Comparison of ENCODE assay signal across 10 cellular contexts in the genomic region with DNA sequence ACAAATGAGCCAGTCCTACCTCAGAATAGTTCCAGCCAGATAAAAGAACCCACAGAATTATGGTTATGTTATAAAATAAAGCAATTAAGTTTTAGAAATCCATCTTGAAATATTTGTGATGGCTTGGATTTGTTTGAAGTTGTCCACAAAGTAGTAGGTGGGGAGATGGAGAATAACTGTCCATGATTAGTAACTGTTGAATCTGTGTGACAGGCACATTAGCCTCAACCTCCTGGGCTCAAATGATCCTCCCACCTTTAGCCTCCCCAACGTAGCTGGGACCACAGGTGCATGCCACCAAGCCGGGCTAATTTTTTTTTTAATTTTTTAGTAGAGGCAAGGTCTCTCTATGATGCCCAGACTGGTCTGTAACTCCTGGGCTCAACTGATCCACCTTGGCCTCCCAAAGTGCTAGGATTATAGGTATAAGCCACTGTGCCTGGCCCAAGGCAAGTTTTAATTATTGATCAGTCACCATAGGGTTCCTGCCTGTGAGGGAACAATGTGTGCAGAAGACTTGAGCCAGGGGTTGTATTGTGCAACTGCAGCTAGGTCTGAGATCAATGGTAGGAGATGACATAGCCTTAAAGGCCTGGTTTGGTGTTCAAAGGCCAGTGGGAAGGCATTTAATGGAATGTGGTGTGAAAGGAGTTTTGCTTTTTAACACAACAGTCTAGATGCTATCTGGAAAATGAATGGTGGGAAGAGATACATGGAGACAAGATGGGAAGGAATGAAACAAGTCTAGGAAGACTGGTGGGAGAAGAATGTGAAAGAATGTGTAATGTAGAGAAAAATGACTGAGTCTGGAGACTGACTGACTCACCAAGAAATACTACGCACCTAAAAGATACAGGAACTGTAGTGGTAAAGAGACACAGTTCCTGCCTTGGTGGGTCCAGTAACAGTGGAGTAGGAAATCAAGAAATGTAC. TPM values are rescaled to one million over a fixed set of nuclear protein-coding genes. Genes with fewer than 3 reads are reported as not detected.
DNase-seq lines count a peak whose midpoint lies in the region; ATAC-seq lines count a peak whose summit lies in the region.
"Had no signal": no experiment of that assay in that cellular context is flagged by ENCODE, and none has a peak within 500 bp of the region (broad histone marks: within the 10 kb centered on the region; RNA-seq: fewer than 3 reads in every experiment).

No MANE protein-coding gene starts in this region.

- DNase-seq in CD4-positive, alpha-beta memory T cell = peak in 2 of 5 donors; percentile 31 to 72
- DNase-seq in Jurkat, Clone E6-1 (ENCODE audit: low read depth, low spot score) = no peak
- no peak for DNase-seq in activated naive CD8-positive, alpha-beta T cell treated with anti-CD3 and anti-CD28 coated beads, Interleukin-2, amount 10 ng/mL, durations not matched to agents 7 days and 5 days
- DNase-seq in SHP77 treated with DMSO at 0.1 percent for 48 hours (lab: John Stamatoyannopoulos, UW) (no peak), C1 segment of cervical spinal cord (lab: John Stamatoyannopoulos, UW) (no peak)
- no peak for DNase-seq in stimulated activated naive CD4-positive, alpha-beta T cell (lab: John Stamatoyannopoulos, UW)
- DNase-seq: activated CD8-positive, alpha-beta memory T cell treated with anti-CD3 and anti-CD28 coated beads, Interleukin-2, amount 50 U/mL, for 48 hours had no signal

- CTCF ChIA-PET in CD4-positive, alpha-beta memory T cell (lab: Charles Lee; ENCODE audit: partially characterized antibody) = interaction anchor here (0.9 to 1.3 kb wide), 3 partner anchors 8 to 46 kb away, joined by 3 to 6 read pairs (median 3); no protein-coding TSS in a partner anchor

- peaks cover 61 to 96% (median 75%) of the 10 kb centered on the region in 4 donors for H3K4me1 Mint-ChIP-seq in CD4-positive, alpha-beta memory T cell
- peaks cover 70% of the 10 kb centered on the region for H3K4me1 Mint-ChIP-seq in activated naive CD8-positive, alpha-beta T cell treated with anti-CD3 and anti-CD28 coated beads, Interleukin-2, amount 10 ng/mL, durations not matched to agents 7 days and 5 days

- POLR2A ChIA-PET in CD4-positive, alpha-beta memory T cell (lab: Charles Lee; ENCODE audit: partially characterized antibody) = interaction anchor here (0.9 to 13.4 kb wide), 7 partner anchors 10 to 261 kb away, joined by 3 to 250 read pairs (median 4); partner anchors contain the start of genes CSGALNACT2, HNRNPF and ZNF487
- POLR2A ChIA-PET in activated naive CD8-positive, alpha-beta T cell treated with anti-CD3 and anti-CD28 coated beads, Interleukin-2, amount 10 ng/mL, durations not matched to agents 7 days and 5 days (lab: Charles Lee) = interaction anchor here (1.4 to 7.1 kb wide), 4 partner anchors 6 to 261 kb away, joined by 4 to 108 read pairs (median 12); partner anchors contain the start of genes CSGALNACT2 and HNRNPF

- H3K27ac Mint-ChIP-seq in CD4-positive, alpha-beta memory T cell = peak overlapping the region; percentile 93 to 99 (median 98)
- peak overlapping the region; percentile 95 for H3K27ac Mint-ChIP-seq in activated naive CD8-positive, alpha-beta T cell treated with anti-CD3 and anti-CD28 coated beads, Interleukin-2, amount 10 ng/mL, durations not matched to agents 7 days and 5 days

- H3K36me3 ChIP-seq in CD4-positive, alpha-beta memory T cell (ENCODE audit: insufficient read depth, low read length) = peaks cover 4% of the 10 kb centered on the region
- H3K36me3 ChIP-seq in mucosa of stomach (ENCODE audit: control insufficient read depth, insufficient read depth, low read length) = peaks cover 4% of the 10 kb centered on the region

- H3K27me3 Mint-ChIP-seq in CD4-positive, alpha-beta memory T cell = no peaks in the 10 kb centered on the region
- H3K27me3 Mint-ChIP-seq in activated naive CD8-positive, alpha-beta T cell treated with anti-CD3 and anti-CD28 coated beads, Interleukin-2, amount 10 ng/mL, durations not matched to agents 7 days and 5 days = no peaks in the 10 kb centered on the region

- intact Hi-C loops in CD4-positive, alpha-beta memory T cell (cut with micrococcal nuclease) = no loop called here

- peak overlapping the region; percentile 100 for H3K27ac ChIP-seq in CD4-positive, alpha-beta memory T cell (ENCODE audit: low read depth, low read length)

- H3K4me1 ChIP-seq in CD4-positive, alpha-beta memory T cell (ENCODE audit: insufficient read depth, low read length) = peaks cover 83% of the 10 kb centered on the region
- peaks cover 57% of the 10 kb centered on the region for H3K4me1 ChIP-seq in mucosa of stomach (ENCODE audit: control insufficient read depth, insufficient read depth, low read length)

- peaks cover 24 to 49% of the 10 kb centered on the region in 2 donors for H3K36me3 Mint-ChIP-seq in CD4-positive, alpha-beta memory T cell
- peaks cover 52% of the 10 kb centered on the region for H3K36me3 Mint-ChIP-seq in activated naive CD8-positive, alpha-beta T cell treated with anti-CD3 and anti-CD28 coated beads, Interleukin-2, amount 10 ng/mL, durations not matched to agents 7 days and 5 days

- peak overlapping the region; percentile 71 for H3K9ac ChIP-seq in mucosa of stomach (ENCODE audit: low read length)

- H3K27me3 ChIP-seq in CD4-positive, alpha-beta memory T cell (ENCODE audit: insufficient read depth, low read length) = no peaks in the 10 kb centered on the region
- H3K27me3 ChIP-seq in mucosa of stomach (ENCODE audit: control insufficient read depth, insufficient read depth, low read length) = no peaks in the 10 kb centered on the region

- peaks cover 0 to 2% (median 0%) of the 10 kb centered on the region in 8 donors for H3K9me3 Mint-ChIP-seq in CD4-positive, alpha-beta memory T cell
- no peaks in the 10 kb centered on the region for H3K9me3 Mint-ChIP-seq in activated naive CD8-positive, alpha-beta T cell treated with anti-CD3 and anti-CD28 coated beads, Interleukin-2, amount 10 ng/mL, durations not matched to agents 7 days and 5 days

- H3K4me3 Mint-ChIP-seq in CD4-positive, alpha-beta memory T cell = peak overlapping the region; percentile 73 to 100 (median 96)
- peak overlapping the region; percentile 91 for H3K4me3 Mint-ChIP-seq in activated naive CD8-positive, alpha-beta T cell treated with anti-CD3 and anti-CD28 coated beads, Interleukin-2, amount 10 ng/mL, durations not matched to agents 7 days and 5 days

- peak overlapping the region in 1 of 2 donors; percentile 22 for H3K4me3 ChIP-seq in CD4-positive, alpha-beta memory T cell (ENCODE audit: low read length in 2 of 2)
- H3K4me3 ChIP-seq in Jurkat, Clone E6-1 (ENCODE audit: low read length) = peak overlapping the region; percentile 63; the same call in 1 of the 2 replicates
- H3K4me3 ChIP-seq in mucosa of stomach (ENCODE audit: low read length) = no peak overlapping the region

- no peak for ATAC-seq in activated naive CD8-positive, alpha-beta T cell treated with anti-CD3 and anti-CD28 coated beads, Interleukin-2, amount 10 ng/mL, durations not matched to agents 7 days and 5 days (ENCODE audit: low read depth)
- ATAC-seq in HG02981 (IDR thresholded peaks at IDR 0.05; ENCODE audit: unreplicated experiment) = no peak

- H3K9me3 ChIP-seq in CD4-positive, alpha-beta memory T cell (ENCODE audit: control insufficient read depth in 1 of 2, low read length in 2 of 2) = no peaks in the 10 kb centered on the region
- H3K9me3 ChIP-seq in mucosa of stomach (ENCODE audit: control insufficient read depth, low read length) = no peaks in the 10 kb centered on the region

RNA-seq across cellular contexts. Expression of gene HNRNPF, which starts 9.8 kb away (rescaled TPM):
- total RNA-seq in CD4-positive, alpha-beta memory T cell = 100 to 1,000 TPM; 204 to 206 TPM
- polyA plus RNA-seq in CD4-positive, alpha-beta memory T cell = 100 to 1,000 TPM; 242 to 296 TPM
- 315 TPM for polyA plus RNA-seq in Jurkat, Clone E6-1 (2012; ENCODE audit: insufficient read depth, insufficient read length)
- 100 to 1,000 TPM; 347 to 351 TPM for total RNA-seq in activated naive CD8-positive, alpha-beta T cell treated with anti-CD3 and anti-CD28 coated beads, Interleukin-2, amount 10 ng/mL, durations not matched to agents 7 days and 5 days

RNA-seq across cellular contexts. Expression of gene FXYD4, which starts 27.8 kb away (rescaled TPM):
- total RNA-seq in CD4-positive, alpha-beta memory T cell = not detected
- not detected for polyA plus RNA-seq in CD4-positive, alpha-beta memory T cell
- polyA plus RNA-seq in Jurkat, Clone E6-1 (2012; ENCODE audit: insufficient read depth, insufficient read length) = not detected
- total RNA-seq in activated naive CD8-positive, alpha-beta T cell treated with anti-CD3 and anti-CD28 coated beads, Interleukin-2, amount 10 ng/mL, durations not matched to agents 7 days and 5 days = not detected
- total RNA-seq: M059J had no signal

RNA-seq across cellular contexts. Expression of gene ZNF487, which starts 37.7 kb away (rescaled TPM):
- total RNA-seq in CD4-positive, alpha-beta memory T cell = 1 to 10 TPM; 3.1 to 5.6 TPM
- 1 to 10 TPM; 4.8 to 7.7 TPM for polyA plus RNA-seq in CD4-positive, alpha-beta memory T cell
- polyA plus RNA-seq in Jurkat, Clone E6-1 (2012; ENCODE audit: insufficient read depth, insufficient read length) = 3.0 TPM
- 1 to 10 TPM; 3.3 to 3.4 TPM for total RNA-seq in activated naive CD8-positive, alpha-beta T cell treated with anti-CD3 and anti-CD28 coated beads, Interleukin-2, amount 10 ng/mL, durations not matched to agents 7 days and 5 days
